In genomic region chr20:6525447-6526303, GRCh38 we compare ENCODE assay signal across 14 cellular contexts.
DNase-seq lines count a peak whose midpoint lies in the region; ATAC-seq and TF ChIP-seq lines count a peak whose summit lies in the region.
"Had no signal": no experiment of that assay in that cellular context is flagged by ENCODE, and none has a peak within 500 bp of the region (broad histone marks: within the 10 kb centered on the region; RNA-seq: fewer than 3 reads in every experiment).

No MANE protein-coding gene starts in this region.

- H3K4me3 ChIP-seq in A673 (ENCODE audit: low read depth, low read length, poor library complexity, severe bottlenecking), result no peak overlapping the region
- H3K4me3 ChIP-seq in WERI-Rb-1 (ENCODE audit: low read depth, low read length), result no peak overlapping the region
- no peak overlapping the region for H3K4me3 ChIP-seq in iPS DF 6.9 (ENCODE audit: low read length)

- DNase-seq in A673 (ENCODE audit: low spot score) (peak; percentile 0), HEK293T (ENCODE audit: extremely low spot score) (peak; percentile 10), WERI-Rb-1 (peak; percentile 6), iPS DF 6.9 (ENCODE audit: low read depth, low spot score) (peak; percentile 7), NCI-H774 (lab: John Stamatoyannopoulos, UW) (no peak), NCI-H1436 treated with DMSO at 0.1 percent for 48 hours (lab: John Stamatoyannopoulos, UW) (no peak)
- no peak for DNase-seq in activated CD4-positive, CD25-positive, alpha-beta regulatory T cell (lab: John Stamatoyannopoulos, UW)
- DNase-seq: amniotic stem cell, cortex of kidney, NCI-H1694, NCI-H524 treated with DMSO at 0.1 percent for 48 hours, T-helper 2 cell had no signal

- H3K4me1 ChIP-seq in A673 (ENCODE audit: insufficient read depth, low read length, poor library complexity, severe bottlenecking), result no peaks in the 10 kb centered on the region
- no peaks in the 10 kb centered on the region for H3K4me1 ChIP-seq in iPS DF 6.9 (ENCODE audit: control insufficient read depth, insufficient read depth, low read length)

- TF ChIP-seq CTCF in A673 (conservative IDR thresholded peaks at IDR 0.05; ENCODE audit: low read depth, low read length) (no peak), WERI-Rb-1 (IDR thresholded peaks at IDR 0.05; ENCODE audit: low read depth, low read length) (0 out of 2 replicates have a peak, but pooled peaks have one; percentile 17)

- CTCF ChIA-PET in A673 (lab: Charles Lee), result no interaction called here
- CTCF ChIA-PET in HEK293T (lab: Yijun Ruan, JAX), result no interaction called here

- intact Hi-C loops in A673 (cut with micrococcal nuclease; ENCODE audit: unreplicated experiment), result no loop called here

- H3K36me3 ChIP-seq in A673 (ENCODE audit: insufficient read depth, low read length, poor library complexity, severe bottlenecking) (no peaks in the 10 kb centered on the region), WERI-Rb-1 (no peaks in the 10 kb centered on the region), iPS DF 6.9 (ENCODE audit: control insufficient read depth, insufficient read depth, low read length) (no peaks in the 10 kb centered on the region)

- WGBS in iPS DF 6.9 (ENCODE audit: insufficient coverage, insufficient read length), result no CpG with 5 or more reads among the region's 6 CpGs

- H3K27ac ChIP-seq in A673 (ENCODE audit: low read depth, low read length, poor library complexity, severe bottlenecking) (no peak overlapping the region), WERI-Rb-1 (no peak overlapping the region), iPS DF 6.9 (ENCODE audit: low read length) (no peak overlapping the region)
- H3K27ac ChIP-seq: RWPE1 had no signal

- H3K9me3 ChIP-seq in A673 (ENCODE audit: low read depth, low read length, poor library complexity, severe bottlenecking) (no peaks in the 10 kb centered on the region), WERI-Rb-1 (ENCODE audit: severe bottlenecking) (no peaks in the 10 kb centered on the region), iPS DF 6.9 (ENCODE audit: control insufficient read depth, insufficient read depth, low read length) (no peaks in the 10 kb centered on the region)

- H3K27me3 ChIP-seq in A673 (replicated peaks; ENCODE audit: insufficient read depth, low read depth, low read length, poor library complexity) (no peaks in the 10 kb centered on the region), WERI-Rb-1 (ENCODE audit: insufficient read depth, low read depth, severe bottlenecking) (no peaks in the 10 kb centered on the region), iPS DF 6.9 (ENCODE audit: control insufficient read depth, insufficient read depth, low read length) (no peaks in the 10 kb centered on the region)

- no TSS peak for BruUV-seq in A673 (replicated peaks; lab: Mats Ljungman, UMichigan)

- POLR2A ChIA-PET in A673 (lab: Charles Lee; ENCODE audit: low non-redundant PET) (no interaction called here), HEK293T (lab: Yijun Ruan, JAX) (no interaction called here)

- no peak for ATAC-seq in GM18511 (IDR thresholded peaks at IDR 0.05; ENCODE audit: unreplicated experiment)

TF ChIP-seq in HEK293T, 16 proteins besides CTCF, POLR2A, EP300 and RAD21:
- TF ChIP-seq FOXK2 (IDR thresholded peaks at IDR 0.05) (no peak), NFRKB (IDR thresholded peaks at IDR 0.05) (no peak), TARDBP (IDR thresholded peaks at IDR 0.05) (no peak), SUZ12 (IDR thresholded peaks at IDR 0.05) (no peak), BHLHE40 (IDR thresholded peaks at IDR 0.05; ENCODE audit: borderline replicate concordance) (no peak), ARNT (IDR thresholded peaks at IDR 0.05) (no peak), SP1 (IDR thresholded peaks at IDR 0.05) (no peak), ZNF384 (IDR thresholded peaks at IDR 0.05) (no peak), HDGF (IDR thresholded peaks at IDR 0.05; ENCODE audit: borderline replicate concordance) (no peak), FOXA1 (IDR thresholded peaks at IDR 0.05) (no peak), L3MBTL2 (conservative IDR thresholded peaks at IDR 0.05) (no peak), CTBP1 (IDR thresholded peaks at IDR 0.05; ENCODE audit: borderline replicate concordance) (no peak), ELF4 (IDR thresholded peaks at IDR 0.05) (no peak), LEF1 (IDR thresholded peaks at IDR 0.05; ENCODE audit: borderline replicate concordance) (no peak), FOXM1 (IDR thresholded peaks at IDR 0.05; ENCODE audit: borderline replicate concordance) (no peak)
- TF ChIP-seq, protein P1, sequence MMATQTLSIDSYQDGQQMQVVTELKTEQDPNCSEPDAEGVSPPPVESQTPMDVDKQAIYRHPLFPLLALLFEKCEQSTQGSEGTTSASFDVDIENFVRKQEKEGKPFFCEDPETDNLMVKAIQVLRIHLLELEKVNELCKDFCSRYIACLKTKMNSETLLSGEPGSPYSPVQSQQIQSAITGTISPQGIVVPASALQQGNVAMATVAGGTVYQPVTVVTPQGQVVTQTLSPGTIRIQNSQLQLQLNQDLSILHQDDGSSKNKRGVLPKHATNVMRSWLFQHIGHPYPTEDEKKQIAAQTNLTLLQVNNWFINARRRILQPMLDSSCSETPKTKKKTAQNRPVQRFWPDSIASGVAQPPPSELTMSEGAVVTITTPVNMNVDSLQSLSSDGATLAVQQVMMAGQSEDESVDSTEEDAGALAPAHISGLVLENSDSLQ (IDR thresholded peaks at IDR 0.05), result no peak

Comparison
In these comparisons a context has a peak if more than half of its experiments do, and no peak if none do; other contexts are left out.
1. DNase-seq: peak in A673 (single experiment), HEK293T (single experiment), WERI-Rb-1 (single experiment) and iPS DF 6.9 (single experiment); none in NCI-H774 (single experiment), activated CD4-positive, CD25-positive, alpha-beta regulatory T cell (0 of 4) and NCI-H1436 treated with DMSO at 0.1 percent for 48 hours (single experiment).